ENCODE assay signal across 8 cellular contexts in the genomic region with DNA sequence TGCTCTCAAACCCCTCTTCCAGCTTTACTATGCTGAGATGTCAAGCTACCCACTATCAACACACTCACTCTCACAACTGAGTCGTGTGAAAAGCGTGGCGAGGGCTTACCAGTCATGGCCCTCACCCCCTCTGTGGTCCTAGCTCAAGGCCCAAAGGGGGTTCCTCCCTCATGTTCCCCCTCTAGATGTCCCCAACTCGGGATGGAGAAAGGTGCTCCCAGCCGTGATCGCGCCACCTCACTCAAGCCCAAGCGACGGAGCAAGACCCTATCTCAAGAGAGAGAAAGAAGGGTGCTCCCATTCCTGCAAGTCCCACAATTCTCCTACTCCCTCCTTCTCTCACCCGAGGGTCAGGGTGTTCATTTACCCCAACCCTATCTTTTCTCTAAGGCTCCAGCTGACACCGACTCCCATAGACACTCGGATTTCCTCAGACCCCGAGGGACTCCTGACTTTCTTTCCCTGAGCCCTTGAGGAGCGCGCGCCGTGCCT. TPM values are rescaled to one million over a fixed set of nuclear protein-coding genes. Genes with fewer than 3 reads are reported as not detected.
DNase-seq lines count a peak whose midpoint lies in the region; ATAC-seq and TF ChIP-seq lines count a peak whose summit lies in the region.

No MANE protein-coding gene starts in this region.

- H3K27me3 ChIP-seq in SK-N-SH (ENCODE audit: insufficient read depth): no peaks in the 10 kb centered on the region
- H3K27me3 ChIP-seq in stomach: no peaks in the 10 kb centered on the region

- TF ChIP-seq POLR2A in stomach (IDR thresholded peaks at IDR 0.05): no peak

- H3K9me3 Mint-ChIP-seq in activated T-helper 17 cell treated with anti-CD3 and anti-CD28 coated beads, Interleukin-2, amount 50 U/mL, for 72 hours: no peaks in the 10 kb centered on the region

- H3K27ac ChIP-seq in SK-N-SH (ENCODE audit: low read depth in 2 of 2, low read length in 1 of 2) (peak overlapping the region in 1 of 2 experiments; percentile 56; a peak in 1 of 4 replicates), stomach (peak overlapping the region in 4 of 5 donors; percentile 69 to 83 (median 78))

- H3K9ac ChIP-seq in SK-N-SH: peak overlapping the region; percentile 80

- peak overlapping the region; percentile 97 for H3K4me3 Mint-ChIP-seq in activated T-helper 17 cell treated with anti-CD3 and anti-CD28 coated beads, Interleukin-2, amount 50 U/mL, for 72 hours

- no peaks in the 10 kb centered on the region for H4K20me1 ChIP-seq in SK-N-SH (ENCODE audit: insufficient read depth)

- 2% methylated on average over 15 of the region's 17 CpGs for WGBS in SK-N-SH (ENCODE audit: low lambda C conversion rate)
- 2 to 9% (median 3%) methylated on average over 12 to 17 of the region's 17 CpGs for WGBS in stomach, 5 donors

- CTCF ChIA-PET in SK-N-SH (lab: Yijun Ruan, JAX): interaction anchor here (1.1 to 1.7 kb wide), 2 partner anchors 11 to 20 kb away, joined by 3 to 5 read pairs; no protein-coding TSS in a partner anchor

- H3K4me1 Mint-ChIP-seq in activated T-helper 17 cell treated with anti-CD3 and anti-CD28 coated beads, Interleukin-2, amount 50 U/mL, for 72 hours: peaks cover 10% of the 10 kb centered on the region

- peaks cover 14% of the 10 kb centered on the region for H3K36me3 Mint-ChIP-seq in activated T-helper 17 cell treated with anti-CD3 and anti-CD28 coated beads, Interleukin-2, amount 50 U/mL, for 72 hours (ENCODE audit: low read depth)

- H3K79me2 ChIP-seq in SK-N-SH (ENCODE audit: insufficient read depth): peaks cover 8% of the 10 kb centered on the region

- ATAC-seq in SK-N-SH treated with all-trans-retinoic acid at 6 μM for 48 hours: no peak; the same call in 2 of the 3 replicates
- ATAC-seq in activated T-helper 17 cell treated with anti-CD3 and anti-CD28 coated beads, Interleukin-2, amount 50 U/mL, for 72 hours (replicated peaks): no peak

- H3K27ac Mint-ChIP-seq in activated T-helper 17 cell treated with anti-CD3 and anti-CD28 coated beads, Interleukin-2, amount 50 U/mL, for 72 hours: peak overlapping the region; percentile 96

- peak overlapping the region; percentile 98 for H2AFZ ChIP-seq in SK-N-SH (ENCODE audit: low read depth)

- no peaks in the 10 kb centered on the region for H3K9me3 ChIP-seq in SK-N-SH
- H3K9me3 ChIP-seq in iPS-18c (ENCODE audit: control insufficient read depth, insufficient read depth, low read length): no peaks in the 10 kb centered on the region
- no peaks in the 10 kb centered on the region for H3K9me3 ChIP-seq in stomach

- POLR2A ChIA-PET in SK-N-SH (lab: Yijun Ruan, JAX): no interaction called here

- intact Hi-C loops in stomach (cut with DNase I; ENCODE audit: low total_unique reads): no loop called here

- peak overlapping the region; percentile 95 for H3K4me2 ChIP-seq in SK-N-SH

- TF ChIP-seq EP300 in SK-N-SH (IDR thresholded peaks at IDR 0.05; ENCODE audit: borderline replicate concordance in 1 of 2, low read depth in 1 of 2, low read length in 1 of 2) (no peak), stomach (IDR thresholded peaks at IDR 0.05) (no peak)

- H3K4me3 ChIP-seq in SK-N-SH (ENCODE audit: low read depth in 2 of 2, low read length in 1 of 2) (peak overlapping the region; percentile 90 to 99), iPS-18c (ENCODE audit: insufficient read depth, low read depth, low read length) (peak overlapping the region; percentile 88), stomach (peak overlapping the region; percentile 83 to 93 (median 84))

- no peaks in the 10 kb centered on the region for H3K9me2 ChIP-seq in SK-N-SH

- TF ChIP-seq CTCF in SK-N-SH (IDR thresholded peaks at IDR 0.05) (no peak), stomach (IDR thresholded peaks at IDR 0.05) (no peak)

- H3K36me3 ChIP-seq in SK-N-SH (replicated peaks in 1 of 2; ENCODE audit: control insufficient read depth in 1 of 2, insufficient read depth in 2 of 2, low read length in 1 of 2) (peaks cover 0 to 19% of the 10 kb centered on the region in 2 experiments), stomach (peaks cover 0 to 18% (median 4%) of the 10 kb centered on the region in 4 donors)

- TF ChIP-seq RAD21 in SK-N-SH (IDR thresholded peaks at IDR 0.05; ENCODE audit: low read length): no peak

- peaks cover 6 to 13% of the 10 kb centered on the region in 2 experiments; a peak in 2 of 4 replicates for H3K4me1 ChIP-seq in SK-N-SH (ENCODE audit: control insufficient read depth in 1 of 2, insufficient read depth in 2 of 2, low read depth in 1 of 2, low read length in 1 of 2)
- peaks cover 8 to 42% (median 24%) of the 10 kb centered on the region in 4 donors for H3K4me1 ChIP-seq in stomach

- no peaks in the 10 kb centered on the region for H3F3A ChIP-seq in SK-N-SH (replicated peaks; ENCODE audit: insufficient read depth)

- DNase-seq in SK-N-SH (no peak), stomach (no peak), DMS 273 (lab: John Stamatoyannopoulos, UW; ENCODE audit: unreplicated experiment) (no peak), cortex of kidney (lab: John Stamatoyannopoulos, UW) (no peak)
- DNase-seq in stimulated activated CD4-positive, alpha-beta T cell treated with anti-CD3 and anti-CD28 coated beads, Interleukin-1b, Interleukin-23, amount 100 ng/mL, for 48 hours: no peak

- H3K27me3 Mint-ChIP-seq in activated T-helper 17 cell treated with anti-CD3 and anti-CD28 coated beads, Interleukin-2, amount 50 U/mL, for 72 hours: no peaks in the 10 kb centered on the region

TF ChIP-seq in SK-N-SH, 30 proteins besides CTCF, POLR2A, EP300 and RAD21 (continues in another document):
- TF ChIP-seq FOXJ3 (CRISPR knock-in tag; IDR thresholded peaks at IDR 0.05) (no peak), SIN3A (IDR thresholded peaks at IDR 0.05; ENCODE audit: borderline replicate concordance, low read depth, low read length) (no peak), SMC3 (IDR thresholded peaks at IDR 0.05; ENCODE audit: low read depth, low read length) (no peak), ELF1 (IDR thresholded peaks at IDR 0.05) (no peak), NFIC (IDR thresholded peaks at IDR 0.05; ENCODE audit: borderline replicate concordance) (no peak), MEF2A (IDR thresholded peaks at IDR 0.05; ENCODE audit: borderline replicate concordance, low read depth) (no peak), EZH2phosphoT487 (IDR thresholded peaks at IDR 0.05; ENCODE audit: borderline replicate concordance, low read depth) (no peak), CHD2 (IDR thresholded peaks at IDR 0.05; ENCODE audit: low read length, partially characterized antibody) (no peak)
- TF ChIP-seq, protein P1, sequence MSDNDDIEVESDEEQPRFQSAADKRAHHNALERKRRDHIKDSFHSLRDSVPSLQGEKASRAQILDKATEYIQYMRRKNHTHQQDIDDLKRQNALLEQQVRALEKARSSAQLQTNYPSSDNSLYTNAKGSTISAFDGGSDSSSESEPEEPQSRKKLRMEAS (IDR thresholded peaks at IDR 0.05; ENCODE audit: low read depth): no peak
- TF ChIP-seq, protein P2, sequence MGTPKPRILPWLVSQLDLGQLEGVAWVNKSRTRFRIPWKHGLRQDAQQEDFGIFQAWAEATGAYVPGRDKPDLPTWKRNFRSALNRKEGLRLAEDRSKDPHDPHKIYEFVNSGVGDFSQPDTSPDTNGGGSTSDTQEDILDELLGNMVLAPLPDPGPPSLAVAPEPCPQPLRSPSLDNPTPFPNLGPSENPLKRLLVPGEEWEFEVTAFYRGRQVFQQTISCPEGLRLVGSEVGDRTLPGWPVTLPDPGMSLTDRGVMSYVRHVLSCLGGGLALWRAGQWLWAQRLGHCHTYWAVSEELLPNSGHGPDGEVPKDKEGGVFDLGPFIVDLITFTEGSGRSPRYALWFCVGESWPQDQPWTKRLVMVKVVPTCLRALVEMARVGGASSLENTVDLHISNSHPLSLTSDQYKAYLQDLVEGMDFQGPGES (IDR thresholded peaks at IDR 0.05; ENCODE audit: low read depth, low read length): no peak

TF ChIP-seq in SK-N-SH treated with all-trans-retinoic acid at 6 μM for 48 hours, 23 proteins besides CTCF, POLR2A, EP300 and RAD21 (continues in another document):
- TF ChIP-seq ESRRG (CRISPR knock-in tag; IDR thresholded peaks at IDR 0.05) (no peak), PPARA (CRISPR knock-in tag; IDR thresholded peaks at IDR 0.05; ENCODE audit: borderline replicate concordance) (no peak), ZNF565 (CRISPR knock-in tag; conservative IDR thresholded peaks at IDR 0.05; ENCODE audit: low read depth) (no peak), TOX (CRISPR knock-in tag; IDR thresholded peaks at IDR 0.05; ENCODE audit: borderline replicate concordance) (no peak), ZFP30 (CRISPR knock-in tag; IDR thresholded peaks at IDR 0.05) (no peak), SNAI2 (CRISPR knock-in tag; IDR thresholded peaks at IDR 0.05) (no peak)
- TF ChIP-seq, protein P3, sequence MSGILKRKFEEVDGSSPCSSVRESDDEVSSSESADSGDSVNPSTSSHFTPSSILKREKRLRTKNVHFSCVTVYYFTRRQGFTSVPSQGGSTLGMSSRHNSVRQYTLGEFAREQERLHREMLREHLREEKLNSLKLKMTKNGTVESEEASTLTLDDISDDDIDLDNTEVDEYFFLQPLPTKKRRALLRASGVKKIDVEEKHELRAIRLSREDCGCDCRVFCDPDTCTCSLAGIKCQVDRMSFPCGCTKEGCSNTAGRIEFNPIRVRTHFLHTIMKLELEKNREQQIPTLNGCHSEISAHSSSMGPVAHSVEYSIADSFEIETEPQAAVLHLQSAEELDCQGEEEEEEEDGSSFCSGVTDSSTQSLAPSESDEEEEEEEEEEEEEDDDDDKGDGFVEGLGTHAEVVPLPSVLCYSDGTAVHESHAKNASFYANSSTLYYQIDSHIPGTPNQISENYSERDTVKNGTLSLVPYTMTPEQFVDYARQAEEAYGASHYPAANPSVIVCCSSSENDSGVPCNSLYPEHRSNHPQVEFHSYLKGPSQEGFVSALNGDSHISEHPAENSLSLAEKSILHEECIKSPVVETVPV (CRISPR knock-in tag; IDR thresholded peaks at IDR 0.05): no peak

RNA-seq across cellular contexts. Expression of a gene that starts 0.5 kb away (rescaled TPM):
- polyA plus RNA-seq in SK-N-SH (2012; rRNA removed): 6.9 and 14.2 TPM in 2 replicates
- polyA plus RNA-seq in SK-N-SH (2012; cell fraction: cytosol; rRNA removed): 10.9 and 13.4 TPM in 2 replicates
- 14.9 and 15.6 TPM in 2 replicates for polyA plus RNA-seq in SK-N-SH (2012; cell fraction: nucleus; rRNA removed)
- 10 to 100 TPM; 12.5 to 21.7 TPM for total RNA-seq in activated T-helper 17 cell treated with anti-CD3 and anti-CD28 coated beads, Interleukin-2, amount 50 U/mL, for 72 hours
- total RNA-seq in stomach: 100 to 1,000 TPM in 2 of 5 donors, 10 to 100 TPM in 2, 1 to 10 TPM in 1; 4.1 to 120 (median 61.0) TPM
- polyA plus RNA-seq in stomach: 1 to 10 TPM; 3.7 to 5.5 (median 4.9) TPM

RNA-seq across cellular contexts. Expression of a gene that starts 26.3 kb away (rescaled TPM):
- polyA plus RNA-seq in SK-N-SH (2012; rRNA removed) (not detected in 2 replicates), stomach (not detected)
- not detected in 2 replicates for polyA plus RNA-seq in SK-N-SH (2012; cell fraction: cytosol; rRNA removed)
- polyA plus RNA-seq in SK-N-SH (2012; cell fraction: nucleus; rRNA removed): 0.02 TPM in 1 of 2 replicates, not detected in the other
- total RNA-seq in activated T-helper 17 cell treated with anti-CD3 and anti-CD28 coated beads, Interleukin-2, amount 50 U/mL, for 72 hours: under 1 TPM in 1 of 2 donors, not detected in 1; 0.26 TPM
- total RNA-seq in stomach: not detected
